In the genomic region with DNA sequence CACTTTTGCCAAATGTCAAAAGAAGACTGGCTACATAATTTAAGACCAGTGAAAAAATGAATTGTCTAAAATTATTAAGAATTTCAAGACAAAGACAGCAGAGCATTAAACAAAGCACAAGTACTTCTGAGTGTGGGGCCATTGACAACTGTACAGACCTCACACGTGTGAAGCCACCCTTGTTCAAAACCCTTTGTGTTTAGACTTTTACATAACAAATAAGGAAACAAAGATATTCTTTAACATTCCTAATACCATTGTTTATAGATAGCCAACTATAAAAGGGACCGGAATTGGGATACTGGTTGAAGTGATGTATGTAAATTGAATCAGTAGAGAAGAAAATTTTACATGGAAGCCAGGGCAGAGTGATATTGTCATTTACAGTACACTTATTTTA, we compare ENCODE assay signal across 26 cellular contexts.
"Had no signal": no experiment of that assay in that cellular context is flagged by ENCODE, and none has a peak within 500 bp of the region (broad histone marks: within the 10 kb centered on the region; RNA-seq: fewer than 3 reads in every experiment).

No MANE protein-coding gene starts in this region.

- H3K27me3 Mint-ChIP-seq: activated CD4-positive, alpha-beta memory T cell treated with anti-CD3 and anti-CD28 coated beads, Interleukin-2, amount 10 ng/mL, durations not matched to agents 7 days and 5 days; activated CD4-positive, alpha-beta T cell treated with anti-CD3 and anti-CD28 coated beads, Interleukin-2, amount 10 ng/mL, durations not matched to agents 7 days and 5 days; activated naive CD8-positive, alpha-beta T cell; activated T-helper 17 cell treated with anti-CD3 and anti-CD28 coated beads, Interleukin-2, amount 50 U/mL, for 72 hours; effector memory CD8-positive, alpha-beta T cell had no signal

- H3K27ac Mint-ChIP-seq: activated CD4-positive, alpha-beta memory T cell treated with anti-CD3 and anti-CD28 coated beads, Interleukin-2, amount 10 ng/mL, durations not matched to agents 7 days and 5 days; activated CD4-positive, alpha-beta T cell treated with anti-CD3 and anti-CD28 coated beads, Interleukin-2, amount 10 ng/mL, durations not matched to agents 7 days and 5 days; activated naive CD8-positive, alpha-beta T cell; activated T-helper 17 cell treated with anti-CD3 and anti-CD28 coated beads, Interleukin-2, amount 50 U/mL, for 72 hours; effector memory CD8-positive, alpha-beta T cell had no signal

- H3K4me1 ChIP-seq: foreskin keratinocyte had no signal

- H3K9me3 Mint-ChIP-seq: activated CD4-positive, alpha-beta memory T cell treated with anti-CD3 and anti-CD28 coated beads, Interleukin-2, amount 10 ng/mL, durations not matched to agents 7 days and 5 days; effector memory CD8-positive, alpha-beta T cell had no signal

- DNase-seq: activated CD4-positive, alpha-beta memory T cell treated with anti-CD3 and anti-CD28 coated beads, Interleukin-2, amount 10 ng/mL, durations not matched to agents 7 days and 5 days; activated CD4-positive, alpha-beta T cell treated with anti-CD3 and anti-CD28 coated beads for 1 hour; activated CD4-positive, alpha-beta T cell treated with anti-CD3 and anti-CD28 coated beads for 4 hours; activated CD4-positive, alpha-beta T cell treated with anti-CD3 and anti-CD28 coated beads, Interleukin-2, amount 10 ng/mL, durations not matched to agents 7 days and 5 days; activated CD4-positive, alpha-beta T cell treated with anti-CD3 and anti-CD28 coated beads, Interleukin-2, amount 50 U/mL, for 4 hours; activated effector memory CD4-positive, alpha-beta T cell treated with Interleukin-2 at 50 U/mL for 16 hours; activated gamma-delta T cell treated with Interleukin-2 at 50 U/mL for 16 hours; activated naive CD4-positive, alpha-beta T cell treated with anti-CD3 and anti-CD28 coated beads, Interleukin-2, amount 50 U/mL, for 16 hours; activated naive CD4-positive, alpha-beta T cell treated with Interleukin-2 at 50 U/mL for 16 hours; activated T-cell treated with anti-CD3 and anti-CD28 coated beads, Interleukin-2, amount 50 U/mL, for 4 hours; amniotic stem cell; anterior cingulate cortex; brain microvascular endothelial cell; caudate nucleus; cortex of kidney; dermis blood vessel endothelial cell; effector CD4-positive, alpha-beta T cell; effector memory CD8-positive, alpha-beta T cell; erythroblast; foreskin keratinocyte; head of caudate nucleus; T-helper 2 cell had no signal

- H3K4me3 Mint-ChIP-seq: activated CD4-positive, alpha-beta memory T cell treated with anti-CD3 and anti-CD28 coated beads, Interleukin-2, amount 10 ng/mL, durations not matched to agents 7 days and 5 days; activated CD4-positive, alpha-beta T cell treated with anti-CD3 and anti-CD28 coated beads, Interleukin-2, amount 10 ng/mL, durations not matched to agents 7 days and 5 days; activated naive CD8-positive, alpha-beta T cell; activated T-cell treated with anti-CD3 and anti-CD28 coated beads, Interleukin-2, amount 50 U/mL, for 4 hours; activated T-helper 17 cell treated with anti-CD3 and anti-CD28 coated beads, Interleukin-2, amount 50 U/mL, for 72 hours; effector memory CD8-positive, alpha-beta T cell had no signal

- H3K4me1 Mint-ChIP-seq: activated CD4-positive, alpha-beta memory T cell treated with anti-CD3 and anti-CD28 coated beads, Interleukin-2, amount 10 ng/mL, durations not matched to agents 7 days and 5 days; activated CD4-positive, alpha-beta T cell treated with anti-CD3 and anti-CD28 coated beads, Interleukin-2, amount 10 ng/mL, durations not matched to agents 7 days and 5 days; activated T-helper 17 cell treated with anti-CD3 and anti-CD28 coated beads, Interleukin-2, amount 50 U/mL, for 72 hours had no signal

- H3K9me3 ChIP-seq: esophagus muscularis mucosa, gastroesophageal sphincter had no signal

- H3K27me3 ChIP-seq: brain microvascular endothelial cell, esophagus muscularis mucosa, foreskin keratinocyte, gastroesophageal sphincter had no signal

- H3K36me3 Mint-ChIP-seq: activated naive CD8-positive, alpha-beta T cell had no signal

- H3K4me3 ChIP-seq: esophagus muscularis mucosa, gastroesophageal sphincter had no signal

- ATAC-seq: activated T-cell treated with anti-CD3 and anti-CD28 coated beads, Interleukin-2, amount 50 U/mL, for 4 hours; activated T-helper 17 cell treated with anti-CD3 and anti-CD28 coated beads, Interleukin-2, amount 50 U/mL, for 72 hours; effector memory CD8-positive, alpha-beta T cell; foreskin keratinocyte; gastroesophageal sphincter had no signal

- H3K27ac ChIP-seq: brain microvascular endothelial cell, esophagus muscularis mucosa, foreskin keratinocyte, gastroesophageal sphincter had no signal

- H3K36me3 ChIP-seq: brain microvascular endothelial cell, esophagus muscularis mucosa, gastroesophageal sphincter had no signal
